Comparison of ENCODE assay signal across 1 cellular context in the genomic region with DNA sequence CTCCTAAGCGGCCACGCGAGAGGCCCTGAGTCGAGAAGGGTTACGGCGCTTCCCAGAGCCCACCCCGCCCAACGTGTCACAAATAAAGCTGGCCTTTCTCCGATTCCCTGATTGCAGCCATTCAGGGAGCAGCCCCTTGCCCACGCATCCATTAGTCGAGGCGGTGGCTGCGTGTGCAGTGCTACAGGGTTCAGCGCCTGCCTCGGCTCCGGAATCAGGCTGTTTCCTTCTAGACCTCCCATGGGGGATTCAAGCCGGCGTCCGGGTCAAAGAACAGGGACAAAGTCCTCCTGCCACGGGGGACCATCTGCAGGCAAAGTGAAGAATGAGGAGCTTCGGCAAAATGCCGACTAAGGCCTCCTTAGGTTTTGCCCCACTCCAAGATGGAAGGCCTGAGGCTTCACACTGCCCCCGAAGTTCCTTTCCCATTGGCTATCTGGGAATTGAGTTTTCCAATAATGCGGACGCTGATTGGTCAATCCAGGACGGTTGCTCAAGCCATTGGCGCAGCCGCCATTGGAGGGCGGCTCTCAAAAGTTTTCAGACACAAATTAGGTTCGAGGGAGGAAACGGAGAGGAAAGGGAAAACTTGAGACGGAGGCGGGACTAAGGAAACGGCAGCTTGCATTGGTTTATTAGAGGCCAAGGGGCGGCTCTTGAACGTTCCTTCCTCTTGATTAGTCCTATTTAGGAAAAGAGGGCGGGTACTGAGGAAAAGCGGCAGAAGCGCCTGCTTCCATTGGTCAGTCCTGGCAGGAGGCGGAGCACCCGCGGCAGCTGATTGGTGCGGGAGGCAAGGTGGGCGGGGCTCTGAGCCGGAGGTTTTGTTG.
TF ChIP-seq lines count a peak whose summit lies in the region.

No MANE protein-coding gene starts in this region.

TF ChIP-seq in HEK293, 187 proteins besides CTCF, POLR2A, EP300 and RAD21 (continued from another document and continues in another):
- no peak for TF ChIP-seq ZNF202 (tag by site-specific recombination; IDR thresholded peaks at IDR 0.05; ENCODE audit: borderline replicate concordance)
- no peak for TF ChIP-seq ZNF521 (tag by site-specific recombination; IDR thresholded peaks at IDR 0.05)
- TF ChIP-seq ZBTB8A (tag by site-specific recombination; IDR thresholded peaks at IDR 0.05) = no peak
- TF ChIP-seq ZNF133 (tag by site-specific recombination; IDR thresholded peaks at IDR 0.05) = no peak
- TF ChIP-seq ZNF76 (tag by site-specific recombination; IDR thresholded peaks at IDR 0.05; ENCODE audit: borderline replicate concordance, low read depth) = peak; percentile 58; the same call in 1 of the 2 replicates
- TF ChIP-seq ZNF23 (tag by site-specific recombination; IDR thresholded peaks at IDR 0.05; ENCODE audit: borderline replicate concordance) = no peak
- 0 out of 2 replicates have a peak, but pooled peaks have one; percentile 9 for TF ChIP-seq SP7 (tag by site-specific recombination; IDR thresholded peaks at IDR 0.05)
- TF ChIP-seq ZNF114 (tag by site-specific recombination; IDR thresholded peaks at IDR 0.05) = no peak
- TF ChIP-seq, protein P1, sequence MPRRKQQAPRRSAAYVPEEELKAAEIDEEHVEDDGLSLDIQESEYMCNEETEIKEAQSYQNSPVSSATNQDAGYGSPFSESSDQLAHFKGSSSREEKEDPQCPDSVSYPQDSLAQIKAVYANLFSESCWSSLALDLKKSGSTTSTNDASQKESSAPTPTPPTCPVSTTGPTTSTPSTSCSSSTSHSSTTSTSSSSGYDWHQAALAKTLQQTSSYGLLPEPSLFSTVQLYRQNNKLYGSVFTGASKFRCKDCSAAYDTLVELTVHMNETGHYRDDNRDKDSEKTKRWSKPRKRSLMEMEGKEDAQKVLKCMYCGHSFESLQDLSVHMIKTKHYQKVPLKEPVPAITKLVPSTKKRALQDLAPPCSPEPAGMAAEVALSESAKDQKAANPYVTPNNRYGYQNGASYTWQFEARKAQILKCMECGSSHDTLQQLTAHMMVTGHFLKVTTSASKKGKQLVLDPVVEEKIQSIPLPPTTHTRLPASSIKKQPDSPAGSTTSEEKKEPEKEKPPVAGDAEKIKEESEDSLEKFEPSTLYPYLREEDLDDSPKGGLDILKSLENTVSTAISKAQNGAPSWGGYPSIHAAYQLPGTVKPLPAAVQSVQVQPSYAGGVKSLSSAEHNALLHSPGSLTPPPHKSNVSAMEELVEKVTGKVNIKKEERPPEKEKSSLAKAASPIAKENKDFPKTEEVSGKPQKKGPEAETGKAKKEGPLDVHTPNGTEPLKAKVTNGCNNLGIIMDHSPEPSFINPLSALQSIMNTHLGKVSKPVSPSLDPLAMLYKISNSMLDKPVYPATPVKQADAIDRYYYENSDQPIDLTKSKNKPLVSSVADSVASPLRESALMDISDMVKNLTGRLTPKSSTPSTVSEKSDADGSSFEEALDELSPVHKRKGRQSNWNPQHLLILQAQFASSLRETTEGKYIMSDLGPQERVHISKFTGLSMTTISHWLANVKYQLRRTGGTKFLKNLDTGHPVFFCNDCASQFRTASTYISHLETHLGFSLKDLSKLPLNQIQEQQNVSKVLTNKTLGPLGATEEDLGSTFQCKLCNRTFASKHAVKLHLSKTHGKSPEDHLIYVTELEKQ (tag by site-specific recombination; IDR thresholded peaks at IDR 0.05; ENCODE audit: borderline replicate concordance) = no peak
- no peak for TF ChIP-seq ZNF514 (tag by site-specific recombination; IDR thresholded peaks at IDR 0.05)
- no peak for TF ChIP-seq ZNF571 (tag by site-specific recombination; IDR thresholded peaks at IDR 0.05)
- TF ChIP-seq ZNF621 (tag by site-specific recombination; IDR thresholded peaks at IDR 0.05) = no peak
- TF ChIP-seq ZNF169 (tag by site-specific recombination; IDR thresholded peaks at IDR 0.05) = no peak
- TF ChIP-seq ZNF10 (tag by site-specific recombination; IDR thresholded peaks at IDR 0.05) = no peak
- TF ChIP-seq, protein P2, sequence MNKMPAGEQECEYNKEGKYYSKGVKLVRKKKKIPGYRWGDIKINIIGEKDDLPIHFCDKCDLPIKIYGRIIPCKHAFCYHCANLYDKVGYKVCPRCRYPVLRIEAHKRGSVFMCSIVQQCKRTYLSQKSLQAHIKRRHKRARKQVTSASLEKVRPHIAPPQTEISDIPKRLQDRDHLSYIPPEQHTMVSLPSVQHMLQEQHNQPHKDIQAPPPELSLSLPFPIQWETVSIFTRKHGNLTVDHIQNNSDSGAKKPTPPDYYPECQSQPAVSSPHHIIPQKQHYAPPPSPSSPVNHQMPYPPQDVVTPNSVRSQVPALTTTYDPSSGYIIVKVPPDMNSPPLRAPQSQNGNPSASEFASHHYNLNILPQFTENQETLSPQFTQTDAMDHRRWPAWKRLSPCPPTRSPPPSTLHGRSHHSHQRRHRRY (tag by site-specific recombination; IDR thresholded peaks at IDR 0.05) = no peak
- TF ChIP-seq ZNF677 (tag by site-specific recombination; IDR thresholded peaks at IDR 0.05) = no peak
- peak; percentile 33; the same call in 1 of the 2 replicates for TF ChIP-seq FEZF1 (tag by site-specific recombination; IDR thresholded peaks at IDR 0.05)
- TF ChIP-seq ZSCAN16 (tag by site-specific recombination; IDR thresholded peaks at IDR 0.05) = no peak
- TF ChIP-seq MZF1 (tag by site-specific recombination; IDR thresholded peaks at IDR 0.05; ENCODE audit: borderline replicate concordance) = no peak
- no peak for TF ChIP-seq ZSCAN5A (tag by site-specific recombination; IDR thresholded peaks at IDR 0.05)
- no peak for TF ChIP-seq PRDM2 (tag by site-specific recombination; IDR thresholded peaks at IDR 0.05; ENCODE audit: borderline replicate concordance)
- no peak for TF ChIP-seq ZNF350 (tag by site-specific recombination; IDR thresholded peaks at IDR 0.05)
- TF ChIP-seq ZNF155 (tag by site-specific recombination; IDR thresholded peaks at IDR 0.05) = no peak
- no peak for TF ChIP-seq ZNF302 (tag by site-specific recombination; IDR thresholded peaks at IDR 0.05; ENCODE audit: low read depth)
- TF ChIP-seq REPIN1 (tag by site-specific recombination; IDR thresholded peaks at IDR 0.05; ENCODE audit: low read depth) = no peak
- no peak for TF ChIP-seq ZSCAN23 (tag by site-specific recombination; IDR thresholded peaks at IDR 0.05)
- TF ChIP-seq ZNF549 (tag by site-specific recombination; IDR thresholded peaks at IDR 0.05) = no peak
- no peak for TF ChIP-seq ZNF184 (tag by site-specific recombination; IDR thresholded peaks at IDR 0.05)
- no peak for TF ChIP-seq ZNF391 (tag by site-specific recombination; IDR thresholded peaks at IDR 0.05; ENCODE audit: borderline replicate concordance, low read depth)
- TF ChIP-seq, protein P3, sequence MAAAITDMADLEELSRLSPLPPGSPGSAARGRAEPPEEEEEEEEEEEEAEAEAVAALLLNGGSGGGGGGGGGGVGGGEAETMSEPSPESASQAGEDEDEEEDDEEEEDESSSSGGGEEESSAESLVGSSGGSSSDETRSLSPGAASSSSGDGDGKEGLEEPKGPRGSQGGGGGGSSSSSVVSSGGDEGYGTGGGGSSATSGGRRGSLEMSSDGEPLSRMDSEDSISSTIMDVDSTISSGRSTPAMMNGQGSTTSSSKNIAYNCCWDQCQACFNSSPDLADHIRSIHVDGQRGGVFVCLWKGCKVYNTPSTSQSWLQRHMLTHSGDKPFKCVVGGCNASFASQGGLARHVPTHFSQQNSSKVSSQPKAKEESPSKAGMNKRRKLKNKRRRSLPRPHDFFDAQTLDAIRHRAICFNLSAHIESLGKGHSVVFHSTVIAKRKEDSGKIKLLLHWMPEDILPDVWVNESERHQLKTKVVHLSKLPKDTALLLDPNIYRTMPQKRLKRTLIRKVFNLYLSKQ (tag by site-specific recombination; IDR thresholded peaks at IDR 0.05; ENCODE audit: borderline replicate concordance) = no peak
- TF ChIP-seq ZEB2 (tag by site-specific recombination; IDR thresholded peaks at IDR 0.05) = no peak
- TF ChIP-seq, protein P4, sequence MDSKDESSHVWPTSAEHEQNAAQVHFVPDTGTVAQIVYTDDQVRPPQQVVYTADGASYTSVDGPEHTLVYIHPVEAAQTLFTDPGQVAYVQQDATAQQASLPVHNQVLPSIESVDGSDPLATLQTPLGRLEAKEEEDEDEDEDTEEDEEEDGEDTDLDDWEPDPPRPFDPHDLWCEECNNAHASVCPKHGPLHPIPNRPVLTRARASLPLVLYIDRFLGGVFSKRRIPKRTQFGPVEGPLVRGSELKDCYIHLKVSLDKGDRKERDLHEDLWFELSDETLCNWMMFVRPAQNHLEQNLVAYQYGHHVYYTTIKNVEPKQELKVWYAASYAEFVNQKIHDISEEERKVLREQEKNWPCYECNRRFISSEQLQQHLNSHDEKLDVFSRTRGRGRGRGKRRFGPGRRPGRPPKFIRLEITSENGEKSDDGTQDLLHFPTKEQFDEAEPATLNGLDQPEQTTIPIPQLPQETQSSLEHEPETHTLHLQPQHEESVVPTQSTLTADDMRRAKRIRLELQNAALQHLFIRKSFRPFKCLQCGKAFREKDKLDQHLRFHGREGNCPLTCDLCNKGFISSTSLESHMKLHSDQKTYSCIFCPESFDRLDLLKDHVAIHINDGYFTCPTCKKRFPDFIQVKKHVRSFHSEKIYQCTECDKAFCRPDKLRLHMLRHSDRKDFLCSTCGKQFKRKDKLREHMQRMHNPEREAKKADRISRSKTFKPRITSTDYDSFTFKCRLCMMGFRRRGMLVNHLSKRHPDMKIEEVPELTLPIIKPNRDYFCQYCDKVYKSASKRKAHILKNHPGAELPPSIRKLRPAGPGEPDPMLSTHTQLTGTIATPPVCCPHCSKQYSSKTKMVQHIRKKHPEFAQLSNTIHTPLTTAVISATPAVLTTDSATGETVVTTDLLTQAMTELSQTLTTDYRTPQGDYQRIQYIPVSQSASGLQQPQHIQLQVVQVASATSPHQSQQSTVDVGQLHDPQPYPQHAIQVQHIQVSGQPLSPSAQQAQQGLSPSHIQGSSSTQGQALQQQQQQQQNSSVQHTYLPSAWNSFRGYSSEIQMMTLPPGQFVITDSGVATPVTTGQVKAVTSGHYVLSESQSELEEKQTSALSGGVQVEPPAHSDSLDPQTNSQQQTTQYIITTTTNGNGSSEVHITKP (tag by site-specific recombination; IDR thresholded peaks at IDR 0.05) = no peak
